In genomic region chr17:35773129-35773528, GRCh38 we compare ENCODE assay signal across 26 cellular contexts. TPM values are rescaled to one million over a fixed set of nuclear protein-coding genes. Genes with fewer than 3 reads are reported as not detected.
DNase-seq lines count a peak whose midpoint lies in the region; ATAC-seq and TF ChIP-seq lines count a peak whose summit lies in the region.
"Had no signal": no experiment of that assay in that cellular context is flagged by ENCODE, and none has a peak within 500 bp of the region (broad histone marks: within the 10 kb centered on the region; RNA-seq: fewer than 3 reads in every experiment).

No MANE protein-coding gene starts in this region.

- DNase-seq in Jurkat, Clone E6-1 (ENCODE audit: low read depth, low spot score): peak; percentile 16
- no peak for DNase-seq in dorsolateral prefrontal cortex
- DNase-seq in neural progenitor cell (ENCODE audit: low spot score): no peak
- DNase-seq in thyroid gland: no peak
- no peak for DNase-seq in HAP-1 (ENCODE audit: low spot score in 2 of 2)
- no peak for DNase-seq in NCI-H2081 treated with DMSO at 0.1 percent for 48 hours (lab: John Stamatoyannopoulos, UW)
- no peak for DNase-seq in activated T-cell treated with anti-CD3 and anti-CD28 coated beads, Interleukin-2, amount 50 U/mL, for 4 hours
- DNase-seq: activated CD4-positive, alpha-beta T cell treated with anti-CD3 and anti-CD28 coated beads, Interleukin-2, amount 10 ng/mL, durations not matched to agents 24 days and 14 days; activated T-cell treated with anti-CD3 and anti-CD28 coated beads, Interleukin-2, amount 50 U/mL, for 24 hours; Caco-2; effector memory CD8-positive, alpha-beta T cell; foreskin melanocyte; H7; kidney glomerular epithelial cell; NCI-H1092; NCI-H187 treated with DMSO at 0.1 percent for 48 hours; NCI-H526 treated with DMSO at 0.1 percent for 48 hours; Peyer's patch; T1000; WERI-Rb-1 had no signal

- H3K4me1 ChIP-seq in neural progenitor cell (peaks cover 30% of the 10 kb centered on the region), thyroid gland (peaks cover 28 to 32% of the 10 kb centered on the region in 2 donors), HAP-1 (no peaks in the 10 kb centered on the region)
- H3K4me1 ChIP-seq: Caco-2 had no signal

- in situ Hi-C loops in HAP-1 (cut with MboI; ENCODE audit: low sequenced_read_pairs): no loop called here

- peaks cover 28% of the 10 kb centered on the region for H3K4me1 Mint-ChIP-seq in neural progenitor cell
- no peaks in the 10 kb centered on the region for H3K4me1 Mint-ChIP-seq in activated T-cell treated with anti-CD3 and anti-CD28 coated beads, Interleukin-2, amount 50 U/mL, for 4 hours (ENCODE audit: low read depth)
- H3K4me1 Mint-ChIP-seq: activated CD4-positive, alpha-beta T cell treated with anti-CD3 and anti-CD28 coated beads, Interleukin-2, amount 10 ng/mL, durations not matched to agents 24 days and 14 days had no signal

- H3K4me2 ChIP-seq in neural progenitor cell: no peak overlapping the region

- no peak for TF ChIP-seq CTCF in dorsolateral prefrontal cortex (IDR thresholded peaks at IDR 0.05 in 54 of 56, conservative IDR thresholded peaks at IDR 0.05 in 2 of 56; ENCODE audit: low read depth in 1 of 56, partially characterized antibody in 56 of 56)
- TF ChIP-seq CTCF in neural progenitor cell (IDR thresholded peaks at IDR 0.05): no peak
- TF ChIP-seq CTCF in thyroid gland (IDR thresholded peaks at IDR 0.05): no peak

- no peaks in the 10 kb centered on the region for H3K79me2 ChIP-seq in neural progenitor cell (ENCODE audit: low read depth)

- peak overlapping the region in 30 of 59 donors; percentile 7 to 79 (median 52) for H3K27ac ChIP-seq in dorsolateral prefrontal cortex
- no peak overlapping the region for H3K27ac ChIP-seq in neural progenitor cell
- H3K27ac ChIP-seq in thyroid gland: peak overlapping the region; percentile 79 to 96 (median 90)
- H3K27ac ChIP-seq: WERI-Rb-1 had no signal

- H3K36me3 ChIP-seq in neural progenitor cell: no peaks in the 10 kb centered on the region
- H3K36me3 ChIP-seq in thyroid gland: no peaks in the 10 kb centered on the region
- H3K36me3 ChIP-seq in HAP-1 (replicated peaks): no peaks in the 10 kb centered on the region
- H3K36me3 ChIP-seq: Peyer's patch, WERI-Rb-1 had no signal

- no peaks in the 10 kb centered on the region for H3K36me3 Mint-ChIP-seq in neural progenitor cell
- no peaks in the 10 kb centered on the region for H3K36me3 Mint-ChIP-seq in activated T-cell treated with anti-CD3 and anti-CD28 coated beads, Interleukin-2, amount 50 U/mL, for 4 hours (ENCODE audit: insufficient read depth)
- H3K36me3 Mint-ChIP-seq: brain had no signal

- H3K4me3 ChIP-seq in Jurkat, Clone E6-1 (ENCODE audit: low read length): no peak overlapping the region
- H3K4me3 ChIP-seq in dorsolateral prefrontal cortex (no peak overlapping the region), neural progenitor cell (no peak overlapping the region), thyroid gland (replicated peaks in 1 of 3) (no peak overlapping the region), HAP-1 (no peak overlapping the region)
- H3K4me3 ChIP-seq: Peyer's patch had no signal

- H4K20me1 ChIP-seq in neural progenitor cell (ENCODE audit: low read depth): no peaks in the 10 kb centered on the region

- no peak overlapping the region for H3K4me3 Mint-ChIP-seq in neural progenitor cell
- H3K4me3 Mint-ChIP-seq in activated T-cell treated with anti-CD3 and anti-CD28 coated beads, Interleukin-2, amount 50 U/mL, for 4 hours: no peak overlapping the region
- H3K4me3 Mint-ChIP-seq: activated CD4-positive, alpha-beta T cell treated with anti-CD3 and anti-CD28 coated beads, Interleukin-2, amount 10 ng/mL, durations not matched to agents 24 days and 14 days; activated T-cell treated with anti-CD3 and anti-CD28 coated beads, Interleukin-2, amount 50 U/mL, for 24 hours; effector memory CD8-positive, alpha-beta T cell had no signal

- no peak for ATAC-seq in esophagus mucosa
- ATAC-seq in activated T-cell treated with anti-CD3 and anti-CD28 coated beads, Interleukin-2, amount 50 U/mL, for 4 hours: no peak
- ATAC-seq: effector memory CD8-positive, alpha-beta T cell had no signal

- WGBS in thyroid gland, 2 donors: 79 to 80% methylated on average over 8 to 17 of the region's 20 CpGs

- intact Hi-C loops in dorsolateral prefrontal cortex (cut with DNase I): no loop called here
- intact Hi-C loops in thyroid gland (cut with DNase I): no loop called here

- H3K9me3 ChIP-seq in neural progenitor cell (ENCODE audit: low read depth): no peaks in the 10 kb centered on the region
- H3K9me3 ChIP-seq in thyroid gland: no peaks in the 10 kb centered on the region
- H3K9me3 ChIP-seq in HAP-1: no peaks in the 10 kb centered on the region
- H3K9me3 ChIP-seq: Caco-2, Peyer's patch had no signal

- H3F3A ChIP-seq in neural progenitor cell (ENCODE audit: low read depth): peaks cover 5% of the 10 kb centered on the region

- TF ChIP-seq POLR2A in thyroid gland (IDR thresholded peaks at IDR 0.05): no peak

- H3K27ac Mint-ChIP-seq in neural progenitor cell: no peak overlapping the region
- H3K27ac Mint-ChIP-seq: activated CD4-positive, alpha-beta T cell treated with anti-CD3 and anti-CD28 coated beads, Interleukin-2, amount 10 ng/mL, durations not matched to agents 24 days and 14 days; activated T-cell treated with anti-CD3 and anti-CD28 coated beads, Interleukin-2, amount 50 U/mL, for 24 hours; effector memory CD8-positive, alpha-beta T cell had no signal

- H3K9me3 Mint-ChIP-seq in neural progenitor cell: no peaks in the 10 kb centered on the region
- H3K9me3 Mint-ChIP-seq in activated T-cell treated with anti-CD3 and anti-CD28 coated beads, Interleukin-2, amount 50 U/mL, for 4 hours: no peaks in the 10 kb centered on the region
- H3K9me3 Mint-ChIP-seq: activated CD4-positive, alpha-beta T cell treated with anti-CD3 and anti-CD28 coated beads, Interleukin-2, amount 10 ng/mL, durations not matched to agents 24 days and 14 days; activated T-cell treated with anti-CD3 and anti-CD28 coated beads, Interleukin-2, amount 50 U/mL, for 24 hours; effector memory CD8-positive, alpha-beta T cell had no signal

- H3K27me3 Mint-ChIP-seq in neural progenitor cell (ENCODE audit: insufficient read depth, low read depth): peaks cover 7% of the 10 kb centered on the region
- peaks cover 15% of the 10 kb centered on the region for H3K27me3 Mint-ChIP-seq in activated T-cell treated with anti-CD3 and anti-CD28 coated beads, Interleukin-2, amount 50 U/mL, for 4 hours (ENCODE audit: low read depth)

- peak overlapping the region; percentile 86 for H2AFZ ChIP-seq in neural progenitor cell (replicated peaks)

- H3K27me3 ChIP-seq in dorsolateral prefrontal cortex (no peaks in the 10 kb centered on the region), neural progenitor cell (no peaks in the 10 kb centered on the region), thyroid gland (no peaks in the 10 kb centered on the region), HAP-1 (ENCODE audit: low read depth) (no peaks in the 10 kb centered on the region)
- H3K27me3 ChIP-seq: Peyer's patch had no signal

- no peak overlapping the region for H3K9ac ChIP-seq in neural progenitor cell

RNA-seq across cellular contexts. Expression of gene C17orf50, which starts 12.4 kb away (rescaled TPM):
- polyA plus RNA-seq in Jurkat, Clone E6-1 (2012; ENCODE audit: insufficient read depth, insufficient read length): not detected
- 1 to 10 TPM in 1 of 120 experiments, under 1 TPM in 14, not detected in 105; 0.46 to 1.0 (median 0.71) TPM for total RNA-seq in dorsolateral prefrontal cortex
- total RNA-seq in neural progenitor cell (ENCODE audit: low replicate concordance): not detected in 2 replicates
- under 1 TPM in 1 of 4 donors, not detected in 3; 0.40 TPM for total RNA-seq in thyroid gland
- total RNA-seq in esophagus mucosa: not detected
- not detected for total RNA-seq in activated T-cell treated with anti-CD3 and anti-CD28 coated beads, Interleukin-2, amount 50 U/mL, for 4 hours
- total RNA-seq: A673; activated CD4-positive, alpha-beta T cell treated with anti-CD3 and anti-CD28 coated beads, Interleukin-2, amount 10 ng/mL, durations not matched to agents 24 days and 14 days; Caco-2; H7; Peyer's patch; skeletal muscle tissue; subcutaneous adipose tissue had no signal
- polyA plus RNA-seq: BJ had no signal

RNA-seq across cellular contexts. Expression of gene GAS2L2, which starts 20.1 kb away (rescaled TPM):
- polyA plus RNA-seq in Jurkat, Clone E6-1 (2012; ENCODE audit: insufficient read depth, insufficient read length): not detected
- total RNA-seq in dorsolateral prefrontal cortex (1 to 10 TPM in 93 of 120 experiments, under 1 TPM in 27; 0.32 to 2.8 (median 1.3) TPM), neural progenitor cell (ENCODE audit: low replicate concordance) (0.09 TPM in 1 of 2 replicates, not detected in the other), thyroid gland (not detected), esophagus mucosa (not detected)
- under 1 TPM in 1 of 3 donors, not detected in 2; 0.05 TPM for total RNA-seq in activated T-cell treated with anti-CD3 and anti-CD28 coated beads, Interleukin-2, amount 50 U/mL, for 4 hours
- total RNA-seq: A673; activated CD4-positive, alpha-beta T cell treated with anti-CD3 and anti-CD28 coated beads, Interleukin-2, amount 10 ng/mL, durations not matched to agents 24 days and 14 days; Caco-2; Peyer's patch; skeletal muscle tissue had no signal
- polyA plus RNA-seq: BJ had no signal

RNA-seq across cellular contexts. Expression of gene MMP28, which starts 22.3 kb away (rescaled TPM):
- 4.5 TPM for polyA plus RNA-seq in Jurkat, Clone E6-1 (2012; ENCODE audit: insufficient read depth, insufficient read length)
- total RNA-seq in dorsolateral prefrontal cortex (10 to 100 TPM in 90 of 120 experiments, 1 to 10 TPM in 30; 4.7 to 30.2 (median 13.2) TPM), neural progenitor cell (ENCODE audit: low replicate concordance) (not detected in 2 replicates), thyroid gland (10 to 100 TPM; 12.4 to 48.0 (median 28.6) TPM), esophagus mucosa (14.5 TPM)
- under 1 TPM in 2 of 3 donors, not detected in 1; 0.23 to 0.29 TPM for total RNA-seq in activated T-cell treated with anti-CD3 and anti-CD28 coated beads, Interleukin-2, amount 50 U/mL, for 4 hours
- total RNA-seq: A673; activated CD4-positive, alpha-beta T cell treated with anti-CD3 and anti-CD28 coated beads, Interleukin-2, amount 10 ng/mL, durations not matched to agents 24 days and 14 days; Caco-2; H7 had no signal

RNA-seq across cellular contexts. Expression of gene TAF15, which starts 36.2 kb away (rescaled TPM):
- 336 TPM for polyA plus RNA-seq in Jurkat, Clone E6-1 (2012; ENCODE audit: insufficient read depth, insufficient read length)
- 100 to 1,000 TPM; 108 to 175 (median 146) TPM for total RNA-seq in dorsolateral prefrontal cortex
- 84.8 and 90.1 TPM in 2 replicates for total RNA-seq in neural progenitor cell (ENCODE audit: low replicate concordance)
- 10 to 100 TPM; 55.9 to 79.8 (median 65.4) TPM for total RNA-seq in thyroid gland
- 156 TPM for total RNA-seq in esophagus mucosa
- total RNA-seq in activated T-cell treated with anti-CD3 and anti-CD28 coated beads, Interleukin-2, amount 50 U/mL, for 4 hours: 100 to 1,000 TPM; 215 to 249 (median 239) TPM

RNA-seq across cellular contexts. Expression of gene RASL10B, which starts 41.7 kb away (rescaled TPM):
- 0.63 TPM for polyA plus RNA-seq in Jurkat, Clone E6-1 (2012; ENCODE audit: insufficient read depth, insufficient read length)
- total RNA-seq in dorsolateral prefrontal cortex (10 to 100 TPM in 119 of 120 experiments, 1 to 10 TPM in 1; 9.0 to 65.6 (median 36.0) TPM), neural progenitor cell (ENCODE audit: low replicate concordance) (4.8 and 14.5 TPM in 2 replicates), thyroid gland (10 to 100 TPM in 1 of 4 donors, 1 to 10 TPM in 2, under 1 TPM in 1; 0.94 to 14.5 (median 3.5) TPM), esophagus mucosa (0.32 TPM)
- 1 to 10 TPM; 2.6 to 4.3 (median 3.7) TPM for total RNA-seq in activated T-cell treated with anti-CD3 and anti-CD28 coated beads, Interleukin-2, amount 50 U/mL, for 4 hours
